ENCODE assay signal across 8 cellular contexts in the genomic region with DNA sequence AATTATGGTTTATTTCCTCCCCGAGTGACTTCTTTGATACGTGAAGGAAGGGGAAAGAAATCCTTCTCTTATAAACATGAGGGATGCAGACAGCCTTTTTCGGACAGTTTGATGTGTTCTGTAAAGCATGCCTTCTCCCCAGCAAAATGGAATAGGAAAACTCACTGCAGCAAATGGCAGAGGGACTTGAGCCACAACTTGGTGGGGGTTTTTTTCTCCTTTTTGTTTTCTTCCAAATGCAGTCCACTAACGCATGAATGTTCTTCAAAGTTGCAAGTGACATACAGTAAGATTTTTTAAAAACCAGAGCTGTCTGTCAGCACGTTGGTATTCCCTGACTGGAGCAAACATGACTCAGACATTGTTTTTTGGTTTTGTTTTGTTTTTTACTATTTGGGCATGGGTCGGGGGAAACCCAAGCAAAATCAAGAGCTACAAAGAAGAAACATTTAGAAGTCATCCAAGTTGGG. TPM values are rescaled to one million over a fixed set of nuclear protein-coding genes. Genes with fewer than 3 reads are reported as not detected.
DNase-seq lines count a peak whose midpoint lies in the region; ATAC-seq and TF ChIP-seq lines count a peak whose summit lies in the region.

No MANE protein-coding gene starts in this region.

- H3K36me3 Mint-ChIP-seq in stimulated activated naive CD8-positive, alpha-beta T cell treated with anti-CD3 and anti-CD28 coated beads, Interleukin-15, Interleukin-2, amounts not matched to agents 100 ng/mL and 50 ng/mL, for 24 hours (ENCODE audit: low read depth), result no peaks in the 10 kb centered on the region
- H3K36me3 Mint-ChIP-seq in mesothelial cell of epicardium, result no peaks in the 10 kb centered on the region

- no TSS peak for BruUV-seq in mammary epithelial cell (replicated peaks; lab: Mats Ljungman, UMichigan)

- peaks cover 20% of the 10 kb centered on the region for H3K4me1 ChIP-seq in mammary epithelial cell (ENCODE audit: insufficient read depth, low read length)

- no peak for TF ChIP-seq CTCF in mammary epithelial cell (conservative IDR thresholded peaks at IDR 0.05 in 1 of 2, IDR thresholded peaks at IDR 0.05 in 1 of 2; ENCODE audit: extremely low read depth in 1 of 2, insufficient read depth in 1 of 2, low read depth in 1 of 2, low read length in 2 of 2)
- no peak for TF ChIP-seq CTCF in mesothelial cell of epicardium (IDR thresholded peaks at IDR 0.05; ENCODE audit: unreplicated experiment)

- DNase-seq in stimulated activated naive CD8-positive, alpha-beta T cell treated with anti-CD3 and anti-CD28 coated beads, Interleukin-15, Interleukin-2, amounts not matched to agents 100 U/mL and 50 U/mL, for 24 hours, result no peak
- DNase-seq in mammary epithelial cell (no peak), mesothelial cell of epicardium (ENCODE audit: low spot score in 2 of 2, unreplicated experiment in 2 of 2) (no peak), NCI-H2029 (lab: John Stamatoyannopoulos, UW) (no peak)
- no peak for DNase-seq in central memory CD4-positive, alpha-beta T cell

- dilution Hi-C loops in mammary epithelial cell (cut with HindIII; ENCODE audit: low sequenced_read_pairs), result no loop called here

- peaks cover 32% of the 10 kb centered on the region for H3K4me1 Mint-ChIP-seq in stimulated activated naive CD8-positive, alpha-beta T cell treated with anti-CD3 and anti-CD28 coated beads, Interleukin-15, Interleukin-2, amounts not matched to agents 100 ng/mL and 50 ng/mL, for 24 hours (ENCODE audit: low read depth)
- peaks cover 25% of the 10 kb centered on the region for H3K4me1 Mint-ChIP-seq in mesothelial cell of epicardium

- H4K20me1 ChIP-seq in mammary epithelial cell (ENCODE audit: insufficient read depth, low read length), result no peaks in the 10 kb centered on the region

- in situ Hi-C loops in mammary epithelial cell (cut with MboI; ENCODE audit: low sequenced_read_pairs in 2 of 2), result no loop called here

- peak overlapping the region; percentile 57 for H3K9ac ChIP-seq in mammary epithelial cell (ENCODE audit: insufficient read depth, low read length)

- intact Hi-C loops in mammary epithelial cell (cut with micrococcal nuclease), result loop anchor here (2.0 kb wide), 1 partner anchor 187 kb away; the partner anchor contains the start of genes CLHC1 and RPS27A

- no peaks in the 10 kb centered on the region for H3K27me3 ChIP-seq in mammary epithelial cell (ENCODE audit: insufficient read depth, low read length)

- peaks cover 37% of the 10 kb centered on the region for H3K79me2 ChIP-seq in mammary epithelial cell (ENCODE audit: insufficient read depth, low read length)

- H3K4me2 ChIP-seq in mammary epithelial cell (ENCODE audit: insufficient read depth, low read depth, low read length), result peak overlapping the region; percentile 78

- peak overlapping the region; percentile 87 for H3K4me3 Mint-ChIP-seq in stimulated activated naive CD8-positive, alpha-beta T cell treated with anti-CD3 and anti-CD28 coated beads, Interleukin-15, Interleukin-2, amounts not matched to agents 100 ng/mL and 50 ng/mL, for 24 hours
- peak overlapping the region; percentile 86 for H3K4me3 Mint-ChIP-seq in mesothelial cell of epicardium

- no peak for ATAC-seq in stimulated activated naive CD8-positive, alpha-beta T cell treated with anti-CD3 and anti-CD28 coated beads, Interleukin-15, Interleukin-2, amounts not matched to agents 100 U/mL and 50 U/mL, for 24 hours
- ATAC-seq in GM21381 (IDR thresholded peaks at IDR 0.05; ENCODE audit: unreplicated experiment), result no peak
- no peak for ATAC-seq in HG03039 (IDR thresholded peaks at IDR 0.05; ENCODE audit: unreplicated experiment)

- CTCF ChIA-PET in mammary epithelial cell (lab: Charles Lee; ENCODE audit: low non-redundant PET), result interaction anchor here (0.6 kb wide), 1 partner anchor 24 kb away, joined by 3 read pairs; no protein-coding TSS in a partner anchor

- H3K27ac Mint-ChIP-seq in stimulated activated naive CD8-positive, alpha-beta T cell treated with anti-CD3 and anti-CD28 coated beads, Interleukin-15, Interleukin-2, amounts not matched to agents 100 ng/mL and 50 ng/mL, for 24 hours, result peak overlapping the region; percentile 78
- H3K27ac Mint-ChIP-seq in mesothelial cell of epicardium, result peak overlapping the region; percentile 43

- no peaks in the 10 kb centered on the region for H3K36me3 ChIP-seq in mammary epithelial cell (ENCODE audit: insufficient read depth, low read length)

- WGBS in mammary epithelial cell (ENCODE audit: low coverage, missing lambda C conversion rate), result 0% methylated on average over 5 of the region's 6 CpGs

- no peaks in the 10 kb centered on the region for H3K9me3 Mint-ChIP-seq in stimulated activated naive CD8-positive, alpha-beta T cell treated with anti-CD3 and anti-CD28 coated beads, Interleukin-15, Interleukin-2, amounts not matched to agents 100 ng/mL and 50 ng/mL, for 24 hours
- no peaks in the 10 kb centered on the region for H3K9me3 Mint-ChIP-seq in mesothelial cell of epicardium

- H3K9me3 ChIP-seq in mammary epithelial cell (replicated peaks; ENCODE audit: insufficient read depth, low read length), result no peaks in the 10 kb centered on the region

- H3K27me3 Mint-ChIP-seq in stimulated activated naive CD8-positive, alpha-beta T cell treated with anti-CD3 and anti-CD28 coated beads, Interleukin-15, Interleukin-2, amounts not matched to agents 100 ng/mL and 50 ng/mL, for 24 hours, result peaks cover 10% of the 10 kb centered on the region
- H3K27me3 Mint-ChIP-seq in mesothelial cell of epicardium (ENCODE audit: low read depth), result peaks cover 5% of the 10 kb centered on the region

- peak overlapping the region; percentile 63 to 98 (median 67) for H3K4me3 ChIP-seq in mammary epithelial cell (replicated peaks in 1 of 3; ENCODE audit: insufficient read depth in 1 of 3, low read depth in 2 of 3, low read length in 3 of 3)

- peak overlapping the region; percentile 93 for H2AFZ ChIP-seq in mammary epithelial cell (ENCODE audit: low read depth, low read length)

- H3K27ac ChIP-seq in mammary epithelial cell (ENCODE audit: insufficient read depth, low read depth, low read length), result peak overlapping the region; percentile 13

RNA-seq across cellular contexts. Expression of gene CCDC88A, which starts 0.6 kb away (rescaled TPM):
- total RNA-seq in mammary epithelial cell (10 to 100 TPM; 43.7 to 62.1 TPM), mesothelial cell of epicardium (48.6 to 60.1 TPM (median 51.9 TPM) in 3 replicates)
- 23.3 TPM for polyA plus RNA-seq in mammary epithelial cell
- polyA minus RNA-seq in mammary epithelial cell, result 47.9 TPM
